ENCODE assay signal across 13 cellular contexts in genomic region chr7:142616842-142617241, GRCh38.
"Had no signal": no experiment of that assay in that cellular context is flagged by ENCODE, and none has a peak within 500 bp of the region (broad histone marks: within the 10 kb centered on the region; RNA-seq: fewer than 3 reads in every experiment).

No MANE protein-coding gene starts in this region.

- H3K36me3 ChIP-seq: lower lobe of right lung, SJSA1, tibial nerve, vagina had no signal

- H3K27ac ChIP-seq: lower lobe of right lung, SJSA1, tibial nerve, vagina had no signal

- H3K4me1 ChIP-seq: lower lobe of right lung, SJSA1, tibial nerve, vagina had no signal

- H3K9me3 ChIP-seq: lower lobe of right lung, SJSA1, tibial nerve, vagina had no signal

- H3K4me3 ChIP-seq: lower lobe of right lung, SJSA1, tibial nerve, vagina had no signal

- H3K27me3 ChIP-seq: tibial nerve, vagina had no signal

- DNase-seq: activated CD4-positive, alpha-beta T cell treated with anti-CD3 and anti-CD28 coated beads for 48 hours; anterior cingulate cortex; head of caudate nucleus; left cardiac atrium; lower lobe of right lung; midbrain; retina; stimulated activated CD4-positive, alpha-beta T cell treated with anti-CD3 and anti-CD28 coated beads, Interleukin-4, amount 100 ng/mL, for 4 hours; SW 1271 had no signal

- ATAC-seq: esophagus mucosa, left cardiac atrium, lower lobe of right lung had no signal
